Comparison of ENCODE assay signal across 10 cellular contexts in genomic region chr2:46847726-46848421, GRCh38.
DNase-seq lines count a peak whose midpoint lies in the region; ATAC-seq and TF ChIP-seq lines count a peak whose summit lies in the region.
"Had no signal": no experiment of that assay in that cellular context is flagged by ENCODE, and none has a peak within 500 bp of the region (broad histone marks: within the 10 kb centered on the region; RNA-seq: fewer than 3 reads in every experiment).

No MANE protein-coding gene starts in this region.

- no peaks in the 10 kb centered on the region for H3K9me3 ChIP-seq in HCT116 (ENCODE audit: control insufficient read depth in 1 of 2, insufficient read depth in 1 of 2, low read depth in 1 of 2, low read length in 2 of 2)
- no peaks in the 10 kb centered on the region for H3K9me3 ChIP-seq in subcutaneous abdominal adipose tissue (ENCODE audit: control insufficient read depth in 5 of 5, low read length in 5 of 5)

- no peak overlapping the region for H3K4me3 ChIP-seq in HCT116 (replicated peaks in 1 of 2; ENCODE audit: low read depth in 1 of 2, low read length in 2 of 2)
- no peak overlapping the region for H3K4me3 ChIP-seq in cardiac fibroblast (replicated peaks in 1 of 2; ENCODE audit: low read depth in 2 of 2, low read length in 2 of 2)
- H3K4me3 ChIP-seq in subcutaneous abdominal adipose tissue (ENCODE audit: low read depth in 1 of 5, low read length in 5 of 5), result no peak overlapping the region

- H3K36me3 ChIP-seq in HCT116 (ENCODE audit: control insufficient read depth in 1 of 2, insufficient read depth in 2 of 2, low read length in 2 of 2) (no peaks in the 10 kb centered on the region), subcutaneous abdominal adipose tissue (ENCODE audit: control insufficient read depth in 5 of 5, insufficient read depth in 5 of 5, low read length in 5 of 5) (no peaks in the 10 kb centered on the region)

- H3K4me1 ChIP-seq in HCT116 (ENCODE audit: control insufficient read depth in 1 of 2, insufficient read depth in 2 of 2, low read length in 2 of 2), result peaks cover 51 to 74% of the 10 kb centered on the region in 2 experiments
- H3K4me1 ChIP-seq in subcutaneous abdominal adipose tissue (ENCODE audit: control insufficient read depth in 5 of 5, insufficient read depth in 5 of 5, low read length in 5 of 5), result peaks cover 16 to 57% (median 43%) of the 10 kb centered on the region in 5 donors

- no peak for TF ChIP-seq RAD21 in HCT116 (IDR thresholded peaks at IDR 0.05; ENCODE audit: low read depth)

- DNase-seq in HCT116 (ENCODE audit: low read depth, low spot score) (no peak), cardiac fibroblast (ENCODE audit: low read depth in 2 of 2) (peak; percentile 86 to 91), left lobe of liver (ENCODE audit: low spot score) (no peak), SIG-M5 (lab: John Stamatoyannopoulos, UW) (no peak), NCI-H2081 treated with DMSO at 0.1 percent for 48 hours (lab: John Stamatoyannopoulos, UW) (no peak)
- DNase-seq: activated B cell treated with CpG ODN at 0.5 μM for 24 hours; central memory CD4-positive, alpha-beta T cell had no signal

- peak overlapping the region; percentile 38; the same call in 1 of the 2 replicates for H3K9ac ChIP-seq in HCT116 (ENCODE audit: low read length)
- peak overlapping the region in 3 of 5 donors; percentile 16 to 50 (median 38) for H3K9ac ChIP-seq in subcutaneous abdominal adipose tissue (ENCODE audit: low read length in 5 of 5)

- no peak for TF ChIP-seq POLR2A in HCT116 (IDR thresholded peaks at IDR 0.05; ENCODE audit: borderline replicate concordance, extremely low read depth, insufficient read depth, insufficient read length)

- H3K4me2 ChIP-seq in HCT116 (ENCODE audit: low read length), result peak overlapping the region; percentile 72

- BruUV-seq in HCT116 (replicated peaks; lab: Mats Ljungman, UMichigan), result no TSS peak

- H3K27me3 ChIP-seq in HCT116 (ENCODE audit: insufficient read depth, low read length) (no peaks in the 10 kb centered on the region; the same call in 1 of the 2 replicates), subcutaneous abdominal adipose tissue (ENCODE audit: control insufficient read depth in 5 of 5, insufficient read depth in 4 of 5, low read length in 5 of 5) (no peaks in the 10 kb centered on the region)

- H3K79me2 ChIP-seq in HCT116 (ENCODE audit: insufficient read depth, low read length), result no peaks in the 10 kb centered on the region

- RAD21 ChIA-PET in HCT116 (lab: Charles Lee; ENCODE audit: low non-redundant PET in 1 of 2, low total read pairs in 2 of 2, uncharacterized antibody in 2 of 2, unreplicated experiment in 2 of 2), result interaction anchor here in 1 of 2 experiments (0.6 kb wide), 1 partner anchor 55 kb away, joined by 3 read pairs; no protein-coding TSS in a partner anchor

- intact Hi-C loops in HCT116 (cut with micrococcal nuclease), result no loop called here

- H4K20me1 ChIP-seq in HCT116 (ENCODE audit: insufficient read depth), result no peaks in the 10 kb centered on the region

- CTCF ChIA-PET in HCT116 (lab: Charles Lee), result no interaction called here

- no peak overlapping the region for H2AFZ ChIP-seq in HCT116 (ENCODE audit: low read depth, low read length, poor library complexity, severe bottlenecking)

- peak; percentile 13; the same call in 1 of the 2 replicates for ATAC-seq in HCT116
- peak; percentile 2 for ATAC-seq in left lobe of liver
- no peak for ATAC-seq in GM19395 (IDR thresholded peaks at IDR 0.05; ENCODE audit: unreplicated experiment)
- no peak for ATAC-seq in HG03280 (IDR thresholded peaks at IDR 0.05; ENCODE audit: unreplicated experiment)

- POLR2A ChIA-PET in HCT116 (lab: Charles Lee), result interaction anchor here (0.8 kb wide), 1 partner anchor 8 kb away, joined by 3 read pairs; no protein-coding TSS in a partner anchor

- TF ChIP-seq CTCF in HCT116 (IDR thresholded peaks at IDR 0.05 in 2 of 3, conservative IDR thresholded peaks at IDR 0.05 in 1 of 3; ENCODE audit: borderline replicate concordance in 1 of 3, insufficient read depth in 1 of 3, low read depth in 2 of 3, low read length in 2 of 3) (no peak), cardiac fibroblast (IDR thresholded peaks at IDR 0.05; ENCODE audit: low read depth, low read length) (no peak)

- no peaks in the 10 kb centered on the region for H3K9me2 ChIP-seq in HCT116 (ENCODE audit: insufficient read depth)

- peak overlapping the region; percentile 66 for H3K27ac ChIP-seq in HCT116 (ENCODE audit: low read depth, low read length)
- peak overlapping the region; percentile 69 for H3K27ac ChIP-seq in subcutaneous abdominal adipose tissue (ENCODE audit: low read depth, low read length)

TF ChIP-seq in HCT116, 20 proteins besides CTCF, POLR2A, EP300 and RAD21:
- TF ChIP-seq CBX3 (IDR thresholded peaks at IDR 0.05; ENCODE audit: low read depth) (no peak), ZFX (IDR thresholded peaks at IDR 0.05) (peak; percentile 22)
TF ChIP-seq in HCT116: peak in this region for 1.

Comparison
In these comparisons a context has a peak if more than half of its experiments do, and no peak if none do; other contexts are left out.
1. ATAC-seq: peak in HCT116 (single experiment) and left lobe of liver (single experiment); none in GM19395 (single experiment) and HG03280 (single experiment).
2. DNase-seq: peak in cardiac fibroblast (2 of 2); none in HCT116 (single experiment), left lobe of liver (single experiment), SIG-M5 (single experiment) and NCI-H2081 treated with DMSO at 0.1 percent for 48 hours (single experiment).